Comparison of ENCODE assay signal across 8 cellular contexts in genomic region chrX:100636321-100636991, GRCh38. TPM values are rescaled to one million over a fixed set of nuclear protein-coding genes. Genes with fewer than 3 reads are reported as not detected.
DNase-seq lines count a peak whose midpoint lies in the region; ATAC-seq and TF ChIP-seq lines count a peak whose summit lies in the region.

TSPAN6 (minus strand) TSS chrX:100636806; CDS start chrX:100636694, 112 bp downstream.

- H3K4me1 Mint-ChIP-seq in activated naive CD8-positive, alpha-beta T cell treated with anti-CD3 and anti-CD28 coated beads for 36 hours = peaks cover 2% of the 10 kb centered on the region

- H3K4me3 ChIP-seq in osteoblast (ENCODE audit: insufficient read depth, low read length) = peak within 1 kb of the TSS; percentile 72

- H4K20me1 ChIP-seq in osteoblast (ENCODE audit: insufficient read depth, low read length) = no peaks in the 10 kb centered on the region

- no peaks in the 10 kb centered on the region for H3K36me3 Mint-ChIP-seq in activated naive CD8-positive, alpha-beta T cell treated with anti-CD3 and anti-CD28 coated beads for 36 hours

- no peaks in the 10 kb centered on the region for H3K9me3 ChIP-seq in osteoblast (ENCODE audit: low read depth, low read length)

- peak within 1 kb of the TSS; percentile 53 for H3K27ac ChIP-seq in osteoblast (ENCODE audit: low read depth, low read length)

- DNase-seq in C1 segment of cervical spinal cord (lab: John Stamatoyannopoulos, UW) (peak in 11 of 14 donors; percentile 3 to 45 (median 23)), HT1080 (ENCODE audit: low read depth) (peak; percentile 94), SHP77 (lab: John Stamatoyannopoulos, UW) (peak; percentile 63 to 74), Right ventricle myocardium inferior (ENCODE audit: missing footprints) (peak; percentile 74), osteoblast (ENCODE audit: insufficient read length, low spot score, missing footprints) (peak; percentile 76), superior temporal gyrus (ENCODE audit: extremely low spot score) (peak; percentile 66)
- peak; percentile 69 for DNase-seq in activated naive CD8-positive, alpha-beta T cell treated with anti-CD3 and anti-CD28 coated beads for 36 hours

- H3K27me3 Mint-ChIP-seq in activated naive CD8-positive, alpha-beta T cell treated with anti-CD3 and anti-CD28 coated beads for 36 hours = peaks cover 7% of the 10 kb centered on the region

- peak; percentile 56 for TF ChIP-seq CTCF in osteoblast (IDR thresholded peaks at IDR 0.05; ENCODE audit: extremely low read depth, low read depth, low read length)

- no peaks in the 10 kb centered on the region for H3K9me3 Mint-ChIP-seq in activated naive CD8-positive, alpha-beta T cell treated with anti-CD3 and anti-CD28 coated beads for 36 hours

- H3K4me1 ChIP-seq in osteoblast (ENCODE audit: insufficient read depth, low read length) = peaks cover 12% of the 10 kb centered on the region

- ATAC-seq in GM19463 (IDR thresholded peaks at IDR 0.05; ENCODE audit: unreplicated experiment) (peak; percentile 92), Right ventricle myocardium inferior (peak; percentile 99)

- peak within 1 kb of the TSS; percentile 84 for H3K4me3 Mint-ChIP-seq in activated naive CD8-positive, alpha-beta T cell treated with anti-CD3 and anti-CD28 coated beads for 36 hours

- H2AFZ ChIP-seq in osteoblast (ENCODE audit: low read length) = peak within 1 kb of the TSS; percentile 93

- H3K27ac Mint-ChIP-seq in activated naive CD8-positive, alpha-beta T cell treated with anti-CD3 and anti-CD28 coated beads for 36 hours = peak within 1 kb of the TSS; percentile 72

- H3K4me2 ChIP-seq in osteoblast (ENCODE audit: insufficient read depth, low read length) = peak within 1 kb of the TSS; percentile 83

- no peaks in the 10 kb centered on the region for H3K36me3 ChIP-seq in osteoblast (ENCODE audit: insufficient read depth, low read length)

- peaks cover 12% of the 10 kb centered on the region for H3K27me3 ChIP-seq in osteoblast (ENCODE audit: insufficient read depth, low read length)

- no peaks in the 10 kb centered on the region for H3K79me2 ChIP-seq in osteoblast (ENCODE audit: insufficient read depth, low read length)

- intact Hi-C loops in Right ventricle myocardium inferior (cut with DNase I) = no loop called here

RNA-seq across cellular contexts. Expression of gene TSPAN6, which starts in this region (rescaled TPM):
- 16.3 and 17.5 TPM in 2 replicates for total RNA-seq in HT1080 (2014; rRNA removed; shearing (Covaris generic))
- 16.4 and 17.7 TPM in 2 replicates for polyA plus RNA-seq in HT1080 (2015; cell fraction: cytosol; rRNA removed)
- 13.3 and 14.3 TPM in 2 replicates for polyA plus RNA-seq in HT1080 (2015; cell fraction: nucleus; rRNA removed)
- under 1 TPM; 0.43 to 0.52 TPM for total RNA-seq in activated naive CD8-positive, alpha-beta T cell treated with anti-CD3 and anti-CD28 coated beads for 36 hours
- total RNA-seq in Right ventricle myocardium inferior = 5.0 TPM
- 37.3 and 38.0 TPM in 2 replicates for total RNA-seq in osteoblast

Comparison
In these comparisons a context has a peak if more than half of its experiments do, and no peak if none do; other contexts are left out.
1. Peak in every context shown above with its lines: DNase-seq, ATAC-seq, H3K4me3 ChIP-seq and H3K27ac ChIP-seq.
2. Peak in DNase-seq in activated naive CD8-positive, alpha-beta T cell treated with anti-CD3 and anti-CD28 coated beads for 36 hours; RNA of the gene not detected or under 1 TPM.
3. DNase-seq: peak in every context shown above with its lines; median percentile 94 in HT1080; 76 in osteoblast; 74 in Right ventricle myocardium inferior; 69 in activated naive CD8-positive, alpha-beta T cell treated with anti-CD3 and anti-CD28 coated beads for 36 hours; 68 in SHP77; 66 in superior temporal gyrus; 23 in C1 segment of cervical spinal cord.